In the genomic region with DNA sequence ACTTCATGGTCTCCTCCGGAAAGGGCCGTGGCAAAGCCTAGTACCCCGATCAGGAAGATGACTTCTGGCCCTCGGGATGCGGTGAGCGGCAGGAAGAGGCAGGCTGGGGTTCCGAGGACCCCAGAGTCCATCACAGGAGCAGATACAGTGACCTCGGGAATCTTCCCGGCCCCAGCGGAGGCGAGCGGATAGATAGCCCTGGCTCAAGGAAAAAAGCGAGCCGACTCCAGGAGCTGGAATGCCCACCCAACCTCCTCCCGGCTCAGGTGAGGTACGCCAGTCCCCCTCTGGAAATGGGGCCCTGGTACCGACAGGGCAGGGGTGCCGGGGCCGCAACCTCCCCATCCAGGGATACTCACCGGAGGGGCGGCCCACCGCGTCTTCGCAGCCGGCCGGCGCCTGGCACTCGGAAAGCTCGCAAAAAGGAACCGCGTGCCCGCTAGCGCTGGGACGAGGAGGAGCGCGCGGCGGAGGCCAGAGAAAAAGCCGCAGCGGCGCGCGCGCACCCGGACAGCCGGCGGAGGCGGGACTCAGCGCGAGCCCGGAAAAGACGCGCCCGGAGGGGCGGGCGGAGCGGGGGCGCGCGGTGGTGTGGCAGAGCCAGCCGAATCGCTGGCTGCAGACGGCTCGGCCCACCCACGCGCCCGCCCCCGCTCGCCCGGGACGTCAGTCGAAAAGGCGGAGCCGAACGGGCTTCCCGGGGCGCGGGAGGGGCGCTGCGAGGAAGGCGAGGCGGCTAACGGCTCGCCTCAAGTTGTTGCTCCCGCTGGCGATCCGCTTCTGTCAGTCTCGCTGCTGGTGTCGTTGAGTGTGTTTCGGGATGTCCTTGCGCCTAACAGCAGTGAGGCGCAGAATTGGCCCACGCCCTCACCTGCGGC, we compare ENCODE assay signal across 1 cellular context.
TF ChIP-seq lines count a peak whose summit lies in the region.

A gene (minus strand): TSS at position 478 of the 878 bp plus-strand sequence. CDS start 49,894 bp downstream, outside the sequence.

TF ChIP-seq in HepG2, 621 proteins besides CTCF, POLR2A, EP300 and RAD21 (continued from another document and continues in another):
- TF ChIP-seq ZBTB20 (CRISPR knock-in tag; IDR thresholded peaks at IDR 0.05; ENCODE audit: borderline replicate concordance, low read depth) = 0 out of 2 replicates have a peak, but pooled peaks have one; percentile 23
- TF ChIP-seq PHF8 (CRISPR knock-in tag; IDR thresholded peaks at IDR 0.05) = peak; percentile 53
- TF ChIP-seq IKZF1 (IDR thresholded peaks at IDR 0.05) = no peak
- peak; percentile 42; the same call in 1 of the 2 replicates for TF ChIP-seq HOXD1 (CRISPR knock-in tag; IDR thresholded peaks at IDR 0.05)
- 0 out of 2 replicates have a peak, but pooled peaks have one; percentile 9 for TF ChIP-seq POGZ (CRISPR knock-in tag; IDR thresholded peaks at IDR 0.05)
- no peak for TF ChIP-seq KDM1A (CRISPR knock-in tag; IDR thresholded peaks at IDR 0.05)
- TF ChIP-seq ZNF549 (CRISPR knock-in tag; IDR thresholded peaks at IDR 0.05) = no peak
- TF ChIP-seq, protein P1, sequence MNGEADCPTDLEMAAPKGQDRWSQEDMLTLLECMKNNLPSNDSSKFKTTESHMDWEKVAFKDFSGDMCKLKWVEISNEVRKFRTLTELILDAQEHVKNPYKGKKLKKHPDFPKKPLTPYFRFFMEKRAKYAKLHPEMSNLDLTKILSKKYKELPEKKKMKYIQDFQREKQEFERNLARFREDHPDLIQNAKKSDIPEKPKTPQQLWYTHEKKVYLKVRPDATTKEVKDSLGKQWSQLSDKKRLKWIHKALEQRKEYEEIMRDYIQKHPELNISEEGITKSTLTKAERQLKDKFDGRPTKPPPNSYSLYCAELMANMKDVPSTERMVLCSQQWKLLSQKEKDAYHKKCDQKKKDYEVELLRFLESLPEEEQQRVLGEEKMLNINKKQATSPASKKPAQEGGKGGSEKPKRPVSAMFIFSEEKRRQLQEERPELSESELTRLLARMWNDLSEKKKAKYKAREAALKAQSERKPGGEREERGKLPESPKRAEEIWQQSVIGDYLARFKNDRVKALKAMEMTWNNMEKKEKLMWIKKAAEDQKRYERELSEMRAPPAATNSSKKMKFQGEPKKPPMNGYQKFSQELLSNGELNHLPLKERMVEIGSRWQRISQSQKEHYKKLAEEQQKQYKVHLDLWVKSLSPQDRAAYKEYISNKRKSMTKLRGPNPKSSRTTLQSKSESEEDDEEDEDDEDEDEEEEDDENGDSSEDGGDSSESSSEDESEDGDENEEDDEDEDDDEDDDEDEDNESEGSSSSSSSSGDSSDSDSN (CRISPR knock-in tag; IDR thresholded peaks at IDR 0.05) = peak; percentile 74; the same call in 1 of the 2 replicates
- no peak for TF ChIP-seq ZKSCAN5 (CRISPR knock-in tag; IDR thresholded peaks at IDR 0.05)
- 0 out of 2 replicates have a peak, but pooled peaks have one; percentile 62 for TF ChIP-seq ZNF543 (CRISPR knock-in tag; IDR thresholded peaks at IDR 0.05)
- peak; percentile 24; the same call in 1 of the 2 replicates for TF ChIP-seq GATAD2A (CRISPR knock-in tag; IDR thresholded peaks at IDR 0.05)
- TF ChIP-seq, protein P2, sequence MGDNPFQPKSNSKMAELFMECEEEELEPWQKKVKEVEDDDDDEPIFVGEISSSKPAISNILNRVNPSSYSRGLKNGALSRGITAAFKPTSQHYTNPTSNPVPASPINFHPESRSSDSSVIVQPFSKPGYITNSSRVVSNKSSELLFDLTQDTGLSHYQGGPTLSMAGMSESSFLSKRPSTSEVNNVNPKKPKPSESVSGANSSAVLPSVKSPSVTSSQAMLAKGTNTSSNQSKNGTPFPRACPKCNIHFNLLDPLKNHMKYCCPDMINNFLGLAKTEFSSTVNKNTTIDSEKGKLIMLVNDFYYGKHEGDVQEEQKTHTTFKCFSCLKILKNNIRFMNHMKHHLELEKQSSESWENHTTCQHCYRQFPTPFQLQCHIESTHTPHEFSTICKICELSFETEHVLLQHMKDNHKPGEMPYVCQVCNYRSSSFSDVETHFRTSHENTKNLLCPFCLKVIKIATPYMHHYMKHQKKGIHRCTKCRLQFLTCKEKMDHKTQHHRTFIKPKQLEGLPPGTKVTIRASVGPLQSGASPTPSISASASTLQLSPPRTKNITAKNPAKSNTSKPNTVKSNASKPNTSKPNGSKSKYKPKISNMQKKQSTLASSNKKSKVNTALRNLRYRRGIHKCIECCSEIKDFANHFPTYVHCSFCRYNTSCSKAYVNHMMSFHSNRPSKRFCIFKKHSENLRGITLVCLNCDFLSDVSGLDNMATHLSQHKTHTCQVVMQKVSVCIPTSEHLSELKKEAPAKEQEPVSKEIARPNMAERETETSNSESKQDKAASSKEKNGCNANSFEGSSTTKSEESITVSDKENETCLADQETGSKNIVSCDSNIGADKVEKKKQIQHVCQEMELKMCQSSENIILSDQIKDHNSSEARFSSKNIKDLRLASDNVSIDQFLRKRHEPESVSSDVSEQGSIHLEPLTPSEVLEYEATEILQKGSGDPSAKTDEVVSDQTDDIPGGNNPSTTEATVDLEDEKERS (CRISPR knock-in tag; IDR thresholded peaks at IDR 0.05) = no peak
- no peak for TF ChIP-seq ERF (CRISPR knock-in tag; IDR thresholded peaks at IDR 0.05)
- no peak for TF ChIP-seq REPIN1 (CRISPR knock-in tag; IDR thresholded peaks at IDR 0.05; ENCODE audit: borderline replicate concordance, low read depth)
- 0 out of 2 replicates have a peak, but pooled peaks have one; percentile 46 for TF ChIP-seq KDM5B (CRISPR knock-in tag; IDR thresholded peaks at IDR 0.05; ENCODE audit: borderline replicate concordance)
- TF ChIP-seq, protein P3, sequence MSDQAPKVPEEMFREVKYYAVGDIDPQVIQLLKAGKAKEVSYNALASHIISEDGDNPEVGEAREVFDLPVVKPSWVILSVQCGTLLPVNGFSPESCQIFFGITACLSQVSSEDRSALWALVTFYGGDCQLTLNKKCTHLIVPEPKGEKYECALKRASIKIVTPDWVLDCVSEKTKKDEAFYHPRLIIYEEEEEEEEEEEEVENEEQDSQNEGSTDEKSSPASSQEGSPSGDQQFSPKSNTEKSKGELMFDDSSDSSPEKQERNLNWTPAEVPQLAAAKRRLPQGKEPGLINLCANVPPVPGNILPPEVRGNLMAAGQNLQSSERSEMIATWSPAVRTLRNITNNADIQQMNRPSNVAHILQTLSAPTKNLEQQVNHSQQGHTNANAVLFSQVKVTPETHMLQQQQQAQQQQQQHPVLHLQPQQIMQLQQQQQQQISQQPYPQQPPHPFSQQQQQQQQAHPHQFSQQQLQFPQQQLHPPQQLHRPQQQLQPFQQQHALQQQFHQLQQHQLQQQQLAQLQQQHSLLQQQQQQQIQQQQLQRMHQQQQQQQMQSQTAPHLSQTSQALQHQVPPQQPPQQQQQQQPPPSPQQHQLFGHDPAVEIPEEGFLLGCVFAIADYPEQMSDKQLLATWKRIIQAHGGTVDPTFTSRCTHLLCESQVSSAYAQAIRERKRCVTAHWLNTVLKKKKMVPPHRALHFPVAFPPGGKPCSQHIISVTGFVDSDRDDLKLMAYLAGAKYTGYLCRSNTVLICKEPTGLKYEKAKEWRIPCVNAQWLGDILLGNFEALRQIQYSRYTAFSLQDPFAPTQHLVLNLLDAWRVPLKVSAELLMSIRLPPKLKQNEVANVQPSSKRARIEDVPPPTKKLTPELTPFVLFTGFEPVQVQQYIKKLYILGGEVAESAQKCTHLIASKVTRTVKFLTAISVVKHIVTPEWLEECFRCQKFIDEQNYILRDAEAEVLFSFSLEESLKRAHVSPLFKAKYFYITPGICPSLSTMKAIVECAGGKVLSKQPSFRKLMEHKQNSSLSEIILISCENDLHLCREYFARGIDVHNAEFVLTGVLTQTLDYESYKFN (CRISPR knock-in tag; conservative IDR thresholded peaks at IDR 0.05) = 0 out of 2 replicates have a peak, but pooled peaks have one; percentile 14
- TF ChIP-seq JUNB (CRISPR knock-in tag; IDR thresholded peaks at IDR 0.05; ENCODE audit: borderline replicate concordance) = no peak
- TF ChIP-seq, protein P4, sequence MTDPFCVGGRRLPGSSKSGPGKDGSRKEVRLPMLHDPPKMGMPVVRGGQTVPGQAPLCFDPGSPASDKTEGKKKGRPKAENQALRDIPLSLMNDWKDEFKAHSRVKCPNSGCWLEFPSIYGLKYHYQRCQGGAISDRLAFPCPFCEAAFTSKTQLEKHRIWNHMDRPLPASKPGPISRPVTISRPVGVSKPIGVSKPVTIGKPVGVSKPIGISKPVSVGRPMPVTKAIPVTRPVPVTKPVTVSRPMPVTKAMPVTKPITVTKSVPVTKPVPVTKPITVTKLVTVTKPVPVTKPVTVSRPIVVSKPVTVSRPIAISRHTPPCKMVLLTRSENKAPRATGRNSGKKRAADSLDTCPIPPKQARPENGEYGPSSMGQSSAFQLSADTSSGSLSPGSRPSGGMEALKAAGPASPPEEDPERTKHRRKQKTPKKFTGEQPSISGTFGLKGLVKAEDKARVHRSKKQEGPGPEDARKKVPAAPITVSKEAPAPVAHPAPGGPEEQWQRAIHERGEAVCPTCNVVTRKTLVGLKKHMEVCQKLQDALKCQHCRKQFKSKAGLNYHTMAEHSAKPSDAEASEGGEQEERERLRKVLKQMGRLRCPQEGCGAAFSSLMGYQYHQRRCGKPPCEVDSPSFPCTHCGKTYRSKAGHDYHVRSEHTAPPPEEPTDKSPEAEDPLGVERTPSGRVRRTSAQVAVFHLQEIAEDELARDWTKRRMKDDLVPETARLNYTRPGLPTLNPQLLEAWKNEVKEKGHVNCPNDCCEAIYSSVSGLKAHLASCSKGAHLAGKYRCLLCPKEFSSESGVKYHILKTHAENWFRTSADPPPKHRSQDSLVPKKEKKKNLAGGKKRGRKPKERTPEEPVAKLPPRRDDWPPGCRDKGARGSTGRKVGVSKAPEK (CRISPR knock-in tag; IDR thresholded peaks at IDR 0.05; ENCODE audit: borderline replicate concordance) = no peak
- 0 out of 2 replicates have a peak, but pooled peaks have one; percentile 30 for TF ChIP-seq ZNF761 (CRISPR knock-in tag; conservative IDR thresholded peaks at IDR 0.05)
- TF ChIP-seq, protein P5, sequence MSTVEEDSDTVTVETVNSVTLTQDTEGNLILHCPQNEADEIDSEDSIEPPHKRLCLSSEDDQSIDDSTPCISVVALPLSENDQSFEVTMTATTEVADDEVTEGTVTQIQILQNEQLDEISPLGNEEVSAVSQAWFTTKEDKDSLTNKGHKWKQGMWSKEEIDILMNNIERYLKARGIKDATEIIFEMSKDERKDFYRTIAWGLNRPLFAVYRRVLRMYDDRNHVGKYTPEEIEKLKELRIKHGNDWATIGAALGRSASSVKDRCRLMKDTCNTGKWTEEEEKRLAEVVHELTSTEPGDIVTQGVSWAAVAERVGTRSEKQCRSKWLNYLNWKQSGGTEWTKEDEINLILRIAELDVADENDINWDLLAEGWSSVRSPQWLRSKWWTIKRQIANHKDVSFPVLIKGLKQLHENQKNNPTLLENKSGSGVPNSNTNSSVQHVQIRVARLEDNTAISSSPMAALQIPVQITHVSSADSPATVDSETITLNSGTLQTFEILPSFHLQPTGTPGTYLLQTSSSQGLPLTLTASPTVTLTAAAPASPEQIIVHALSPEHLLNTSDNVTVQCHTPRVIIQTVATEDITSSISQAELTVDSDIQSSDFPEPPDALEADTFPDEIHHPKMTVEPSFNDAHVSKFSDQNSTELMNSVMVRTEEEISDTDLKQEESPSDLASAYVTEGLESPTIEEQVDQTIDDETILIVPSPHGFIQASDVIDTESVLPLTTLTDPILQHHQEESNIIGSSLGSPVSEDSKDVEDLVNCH (CRISPR knock-in tag; IDR thresholded peaks at IDR 0.05) = no peak
- TF ChIP-seq ZFP62 (CRISPR knock-in tag; IDR thresholded peaks at IDR 0.05) = no peak
- TF ChIP-seq ZNF350 (CRISPR knock-in tag; IDR thresholded peaks at IDR 0.05; ENCODE audit: borderline replicate concordance, low read depth) = no peak
- TF ChIP-seq YEATS4 (CRISPR knock-in tag; IDR thresholded peaks at IDR 0.05; ENCODE audit: borderline replicate concordance) = 0 out of 2 replicates have a peak, but pooled peaks have one; percentile 38
- TF ChIP-seq, protein P6, sequence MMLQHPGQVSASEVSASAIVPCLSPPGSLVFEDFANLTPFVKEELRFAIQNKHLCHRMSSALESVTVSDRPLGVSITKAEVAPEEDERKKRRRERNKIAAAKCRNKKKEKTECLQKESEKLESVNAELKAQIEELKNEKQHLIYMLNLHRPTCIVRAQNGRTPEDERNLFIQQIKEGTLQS (CRISPR knock-in tag; IDR thresholded peaks at IDR 0.05) = no peak
- no peak for TF ChIP-seq ARNTL (CRISPR knock-in tag; IDR thresholded peaks at IDR 0.05)
- TF ChIP-seq FOSL2 (CRISPR knock-in tag; IDR thresholded peaks at IDR 0.05) = no peak
- TF ChIP-seq, protein P7, sequence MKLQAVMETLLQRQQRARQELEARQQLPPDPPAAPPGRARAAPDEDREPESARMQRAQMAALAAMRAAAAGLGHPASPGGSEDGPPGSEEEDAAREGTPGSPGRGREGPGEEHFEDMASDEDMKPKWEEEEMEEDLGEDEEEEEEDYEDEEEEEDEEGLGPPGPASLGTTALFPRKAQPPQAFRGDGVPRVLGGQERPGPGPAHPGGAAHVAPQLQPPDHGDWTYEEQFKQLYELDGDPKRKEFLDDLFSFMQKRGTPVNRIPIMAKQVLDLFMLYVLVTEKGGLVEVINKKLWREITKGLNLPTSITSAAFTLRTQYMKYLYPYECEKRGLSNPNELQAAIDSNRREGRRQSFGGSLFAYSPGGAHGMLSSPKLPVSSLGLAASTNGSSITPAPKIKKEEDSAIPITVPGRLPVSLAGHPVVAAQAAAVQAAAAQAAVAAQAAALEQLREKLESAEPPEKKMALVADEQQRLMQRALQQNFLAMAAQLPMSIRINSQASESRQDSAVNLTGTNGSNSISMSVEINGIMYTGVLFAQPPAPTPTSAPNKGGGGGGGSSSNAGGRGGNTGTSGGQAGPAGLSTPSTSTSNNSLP (IDR thresholded peaks at IDR 0.05; ENCODE audit: low read depth, low read length) = no peak
- no peak for TF ChIP-seq MBNL3 (CRISPR knock-in tag; conservative IDR thresholded peaks at IDR 0.05)
- TF ChIP-seq SNAI1 (CRISPR knock-in tag; IDR thresholded peaks at IDR 0.05; ENCODE audit: borderline replicate concordance) = peak; percentile 58; the same call in 1 of the 2 replicates
- 0 out of 2 replicates have a peak, but pooled peaks have one; percentile 38 for TF ChIP-seq ZC3H4 (CRISPR knock-in tag; IDR thresholded peaks at IDR 0.05; ENCODE audit: borderline replicate concordance)
- peak; percentile 43; the same call in 1 of the 2 replicates for TF ChIP-seq CCDC6 (CRISPR knock-in tag; IDR thresholded peaks at IDR 0.05)
- TF ChIP-seq, protein P8, sequence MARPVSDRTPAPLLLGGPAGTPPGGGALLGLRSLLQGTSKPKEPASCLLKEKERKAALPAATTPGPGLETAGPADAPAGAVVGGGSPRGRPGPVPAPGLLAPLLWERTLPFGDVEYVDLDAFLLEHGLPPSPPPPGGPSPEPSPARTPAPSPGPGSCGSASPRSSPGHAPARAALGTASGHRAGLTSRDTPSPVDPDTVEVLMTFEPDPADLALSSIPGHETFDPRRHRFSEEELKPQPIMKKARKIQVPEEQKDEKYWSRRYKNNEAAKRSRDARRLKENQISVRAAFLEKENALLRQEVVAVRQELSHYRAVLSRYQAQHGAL (CRISPR knock-in tag; IDR thresholded peaks at IDR 0.05; ENCODE audit: not compliant biosample characterization) = no peak
- TF ChIP-seq, protein P9, sequence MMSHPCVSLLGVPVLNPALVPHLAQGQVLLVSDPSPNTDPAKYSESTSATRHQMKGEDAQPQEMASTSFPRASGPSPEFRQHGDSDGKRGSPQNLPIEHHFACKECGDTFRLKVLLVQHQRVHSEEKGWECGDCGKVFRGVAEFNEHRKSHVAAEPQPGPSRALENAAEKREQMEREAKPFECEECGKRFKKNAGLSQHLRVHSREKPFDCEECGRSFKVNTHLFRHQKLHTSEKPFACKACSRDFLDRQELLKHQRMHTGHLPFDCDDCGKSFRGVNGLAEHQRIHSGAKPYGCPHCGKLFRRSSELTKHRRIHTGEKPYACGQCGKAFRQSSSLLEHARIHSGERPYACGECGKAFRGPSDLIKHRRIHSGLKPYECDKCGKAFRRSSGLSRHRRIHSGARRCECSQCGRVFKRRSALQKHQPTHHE (CRISPR knock-in tag; IDR thresholded peaks at IDR 0.05; ENCODE audit: borderline replicate concordance) = no peak; the same call in 1 of the 2 replicates
- TF ChIP-seq HNRNPL (IDR thresholded peaks at IDR 0.05; ENCODE audit: low read depth, low read length) = 0 out of 2 replicates have a peak, but pooled peaks have one; percentile 60
- peak; percentile 41; the same call in 1 of the 2 replicates for TF ChIP-seq ZNF333 (CRISPR knock-in tag; IDR thresholded peaks at IDR 0.05; ENCODE audit: borderline replicate concordance)
